ENCODE assay signal across 8 cellular contexts in genomic region chrX:54496517-54496852, GRCh38. TPM values are rescaled to one million over a fixed set of nuclear protein-coding genes. Genes with fewer than 3 reads are reported as not detected.
DNase-seq lines count a peak whose midpoint lies in the region; ATAC-seq, FAIRE-seq and TF ChIP-seq lines count a peak whose summit lies in the region.

No MANE protein-coding gene starts in this region.

- H3K27me3 Mint-ChIP-seq in naive thymus-derived CD8-positive, alpha-beta T cell, result peaks cover 13 to 46% (median 31%) of the 10 kb centered on the region in 5 donors

- H3K9me3 Mint-ChIP-seq in naive thymus-derived CD8-positive, alpha-beta T cell, result peaks cover 0 to 7% (median 0%) of the 10 kb centered on the region in 9 donors

- H3K9ac ChIP-seq in HUES6 (ENCODE audit: low read length), result peak overlapping the region; percentile 11

- DNase-seq in A673 (ENCODE audit: low spot score), result no peak
- peak; percentile 19 for DNase-seq in cerebellum (ENCODE audit: low spot score)
- DNase-seq in naive thymus-derived CD8-positive, alpha-beta T cell, result no peak
- DNase-seq in GM19239 (ENCODE audit: insufficient read length, low spot score), result no peak
- no peak for DNase-seq in NCI-H1930 (lab: John Stamatoyannopoulos, UW)
- no peak for DNase-seq in nucleus accumbens (lab: John Stamatoyannopoulos, UW)

- no peak for ATAC-seq in naive thymus-derived CD8-positive, alpha-beta T cell
- no peak for ATAC-seq in HG02623 (IDR thresholded peaks at IDR 0.05; ENCODE audit: unreplicated experiment)

- no peak for TF ChIP-seq CTCF in A673 (conservative IDR thresholded peaks at IDR 0.05; ENCODE audit: low read depth, low read length)

- H3K4me3 Mint-ChIP-seq in naive thymus-derived CD8-positive, alpha-beta T cell, result peak overlapping the region; percentile 52 to 85 (median 74)

- H3K36me3 ChIP-seq in A673 (ENCODE audit: insufficient read depth, low read length, poor library complexity, severe bottlenecking), result no peaks in the 10 kb centered on the region
- H3K36me3 ChIP-seq in HUES6 (ENCODE audit: control insufficient read depth, insufficient read depth, low read length), result no peaks in the 10 kb centered on the region

- H3K4me1 Mint-ChIP-seq in naive thymus-derived CD8-positive, alpha-beta T cell, result peaks cover 0 to 13% (median 8%) of the 10 kb centered on the region in 4 donors

- H3K9me3 ChIP-seq in A673 (ENCODE audit: low read depth, low read length, poor library complexity, severe bottlenecking) (no peaks in the 10 kb centered on the region), HUES6 (ENCODE audit: control insufficient read depth, insufficient read depth, low read depth, low read length) (peaks cover 14% of the 10 kb centered on the region; the same call in 1 of the 2 replicates)

- H3K4me3 ChIP-seq in A673 (ENCODE audit: low read depth, low read length, poor library complexity, severe bottlenecking) (peak overlapping the region; percentile 76), HUES6 (ENCODE audit: low read depth, low read length) (peak overlapping the region; percentile 93)

- H3K27ac ChIP-seq in A673 (ENCODE audit: low read depth, low read length, poor library complexity, severe bottlenecking) (peak overlapping the region; percentile 85), HUES6 (ENCODE audit: low read depth, low read length) (no peak overlapping the region)

- BruUV-seq in A673 (replicated peaks; lab: Mats Ljungman, UMichigan), result no TSS peak

- H3K27me3 ChIP-seq in A673 (replicated peaks; ENCODE audit: insufficient read depth, low read depth, low read length, poor library complexity), result no peaks in the 10 kb centered on the region
- no peaks in the 10 kb centered on the region for H3K27me3 ChIP-seq in HUES6 (ENCODE audit: control insufficient read depth, insufficient read depth, low read length)

- CTCF ChIA-PET in A673 (lab: Charles Lee), result no interaction called here

- POLR2A ChIA-PET in A673 (lab: Charles Lee; ENCODE audit: low non-redundant PET), result no interaction called here
- POLR2A ChIA-PET in naive thymus-derived CD8-positive, alpha-beta T cell (lab: Charles Lee), result no interaction called here

- no peaks in the 10 kb centered on the region for H3K4me1 ChIP-seq in A673 (ENCODE audit: insufficient read depth, low read length, poor library complexity, severe bottlenecking)
- H3K4me1 ChIP-seq in HUES6 (ENCODE audit: control insufficient read depth, insufficient read depth, low read length), result peaks cover 49% of the 10 kb centered on the region

- intact Hi-C loops in A673 (cut with micrococcal nuclease; ENCODE audit: unreplicated experiment), result no loop called here

- FAIRE-seq in GM19239 (lab: Jason Lieb, UNC), result no peak

- peaks cover 0 to 3% (median 3%) of the 10 kb centered on the region in 3 donors for H3K36me3 Mint-ChIP-seq in naive thymus-derived CD8-positive, alpha-beta T cell

- peak overlapping the region in 4 of 10 donors; percentile 22 to 64 (median 24) for H3K27ac Mint-ChIP-seq in naive thymus-derived CD8-positive, alpha-beta T cell

RNA-seq across cellular contexts. Expression of gene FGD1, which starts 0.5 kb away (rescaled TPM):
- total RNA-seq in A673 (2021) (21.5 and 27.1 TPM in 2 replicates), cerebellum (10.3 TPM)
- total RNA-seq in naive thymus-derived CD8-positive, alpha-beta T cell, result under 1 TPM in 1 of 2 experiments, not detected in 1; 0.11 TPM
- polyA plus RNA-seq in naive thymus-derived CD8-positive, alpha-beta T cell, result 1 to 10 TPM in 2 of 3 donors, under 1 TPM in 1; 0.89 to 1.8 (median 1.0) TPM

RNA-seq across cellular contexts. Expression of gene GNL3L, which starts 33.5 kb away (rescaled TPM):
- total RNA-seq in A673 (2021) (71.8 and 89.3 TPM in 2 replicates), cerebellum (20.8 TPM)
- total RNA-seq in naive thymus-derived CD8-positive, alpha-beta T cell, result 10 to 100 TPM; 54.8 to 55.3 TPM
- 10 to 100 TPM; 22.5 to 43.1 (median 33.3) TPM for polyA plus RNA-seq in naive thymus-derived CD8-positive, alpha-beta T cell

RNA-seq across cellular contexts. Expression of gene TSR2, which starts 56.3 kb away (rescaled TPM):
- 40.8 and 41.6 TPM in 2 replicates for total RNA-seq in A673 (2021)
- 7.2 TPM for total RNA-seq in cerebellum
- total RNA-seq in naive thymus-derived CD8-positive, alpha-beta T cell, result 10 to 100 TPM; 44.5 to 47.3 TPM
- 10 to 100 TPM; 65.8 to 83.4 (median 66.4) TPM for polyA plus RNA-seq in naive thymus-derived CD8-positive, alpha-beta T cell

Comparison
In these comparisons a context has a peak if more than half of its experiments do, and no peak if none do; other contexts are left out.
1. RNA of gene FGD1, which starts 0.5 kb away (total RNA-seq): 21.5 to 27.1 TPM in A673 and 10.3 TPM in cerebellum (single experiment); 0.11 TPM in naive thymus-derived CD8-positive, alpha-beta T cell; every median in the first group is over 10 times any median in the second.